22 cellular contexts compared by ENCODE assay signal in genomic region chr3:60954049-60954448, GRCh38.
DNase-seq lines count a peak whose midpoint lies in the region; ATAC-seq, FAIRE-seq and TF ChIP-seq lines count a peak whose summit lies in the region.
"Had no signal": no experiment of that assay in that cellular context is flagged by ENCODE, and none has a peak within 500 bp of the region (broad histone marks: within the 10 kb centered on the region; RNA-seq: fewer than 3 reads in every experiment).

No MANE protein-coding gene starts in this region.

- H3K36me3 Mint-ChIP-seq in stimulated activated naive B cell treated with anti-CD40 and anti-IgM and Interleukin-4, amounts not matched to agents 10 μg/mL and 1 μg/mL and 100 μg/mL, for 72 hours: peaks cover 10 to 12% of the 10 kb centered on the region in 2 donors
- H3K36me3 Mint-ChIP-seq: immature natural killer cell had no signal

- no peaks in the 10 kb centered on the region for H3K9me2 ChIP-seq in GM23248 (ENCODE audit: insufficient read depth)

- peaks cover 20% of the 10 kb centered on the region for H3F3A ChIP-seq in GM23248 (ENCODE audit: insufficient read depth)

- DNase-seq in GM23248 (peak; percentile 80), SK-N-MC (ENCODE audit: low read depth, low spot score) (peak; percentile 45), fibroblast of the aortic adventitia (ENCODE audit: low read depth) (peak; percentile 3), HepG2 (ENCODE audit: low spot score) (no peak), NCI-H510A (lab: John Stamatoyannopoulos, UW) (no peak), AG08396 (ENCODE audit: low spot score) (no peak)
- no peak for DNase-seq in stimulated activated naive B cell treated with anti-CD40 and anti-IgM and Interleukin-4, amounts not matched to agents 10 μg/mL and 1 μg/mL and 100 μg/mL, for 72 hours
- DNase-seq: activated CD4-positive, alpha-beta T cell treated with anti-CD3 and anti-CD28 coated beads for 36 hours; activated CD8-positive, alpha-beta memory T cell treated with anti-CD3 and anti-CD28 coated beads, Interleukin-2, amount 50 U/mL, for 48 hours; activated naive CD4-positive, alpha-beta T cell; aorta; CD8-positive, alpha-beta memory T cell; DND-41; immature natural killer cell; naive thymus-derived CD4-positive, alpha-beta T cell; NCI-H2029 treated with DMSO at 0.1 percent for 48 hours; NCI-H524; OCI-M1; thyroid gland had no signal

- H3K36me3 ChIP-seq in GM23248 (ENCODE audit: low read depth) (no peaks in the 10 kb centered on the region), SK-N-MC (ENCODE audit: insufficient read depth, low read length) (no peaks in the 10 kb centered on the region), HepG2 (replicated peaks in 1 of 2; ENCODE audit: control insufficient read depth in 1 of 2, insufficient read depth in 2 of 2, low read length in 2 of 2) (no peaks in the 10 kb centered on the region)
- H3K36me3 ChIP-seq: thyroid gland had no signal

- in situ Hi-C loops in GM23248 (cut with MboI) (loop anchor here (25.0 kb wide), 1 partner anchor 1367 kb away; no protein-coding TSS in a partner anchor), HepG2 (cut with HindIII; ENCODE audit: extremely low pct_ligation_motif_present, low pct_unique_long_range_greater_than_20kb) (no loop called here)

- no peak for TF ChIP-seq CTCF in fibroblast of the aortic adventitia (IDR thresholded peaks at IDR 0.05; ENCODE audit: insufficient read depth, low read length)
- TF ChIP-seq CTCF in HepG2 (CRISPR knock-in tag; IDR thresholded peaks at IDR 0.05): no peak

- H3K4me3 ChIP-seq in GM23248: no peak overlapping the region
- no peak overlapping the region for H3K4me3 ChIP-seq in SK-N-MC
- no peak overlapping the region for H3K4me3 ChIP-seq in fibroblast of the aortic adventitia (ENCODE audit: low read depth, low read length)
- H3K4me3 ChIP-seq in HepG2 (replicated peaks in 1 of 3; ENCODE audit: insufficient read depth in 1 of 3, low read depth in 2 of 3, low read length in 3 of 3): no peak overlapping the region
- H3K4me3 ChIP-seq: lung, thyroid gland had no signal

- H3K4me1 Mint-ChIP-seq in stimulated activated naive B cell treated with anti-CD40 and anti-IgM and Interleukin-4, amounts not matched to agents 10 μg/mL and 1 μg/mL and 100 μg/mL, for 72 hours: no peaks in the 10 kb centered on the region
- H3K4me1 Mint-ChIP-seq: activated CD4-positive, alpha-beta T cell treated with anti-CD3 and anti-CD28 coated beads for 36 hours; CD8-positive, alpha-beta memory T cell; immature natural killer cell had no signal

- H3K4me3 Mint-ChIP-seq in stimulated activated naive B cell treated with anti-CD40 and anti-IgM and Interleukin-4, amounts not matched to agents 10 μg/mL and 1 μg/mL and 100 μg/mL, for 72 hours: no peak overlapping the region
- H3K4me3 Mint-ChIP-seq: activated CD4-positive, alpha-beta T cell treated with anti-CD3 and anti-CD28 coated beads for 36 hours; CD8-positive, alpha-beta memory T cell; immature natural killer cell; naive thymus-derived CD4-positive, alpha-beta T cell had no signal

- H3K4me1 ChIP-seq in GM23248 (ENCODE audit: insufficient read depth): peaks cover 17% of the 10 kb centered on the region
- no peaks in the 10 kb centered on the region for H3K4me1 ChIP-seq in HepG2 (ENCODE audit: insufficient read depth, low read length)
- H3K4me1 ChIP-seq: thyroid gland had no signal

- BruUV-seq in HepG2 (replicated peaks; lab: Mats Ljungman, UMichigan): no TSS peak

- intact Hi-C loops in HepG2 (cut with micrococcal nuclease; ENCODE audit: unreplicated experiment): no loop called here

- H3K79me2 ChIP-seq in GM23248 (ENCODE audit: insufficient read depth) (no peaks in the 10 kb centered on the region), HepG2 (ENCODE audit: insufficient read depth, low read length) (no peaks in the 10 kb centered on the region)

- no peak for TF ChIP-seq POLR2A in HepG2 (IDR thresholded peaks at IDR 0.05; ENCODE audit: insufficient read depth in 1 of 2, low read depth in 2 of 2, low read length in 2 of 2)

- no peak overlapping the region for H3K27ac Mint-ChIP-seq in stimulated activated naive B cell treated with anti-CD40 and anti-IgM and Interleukin-4, amounts not matched to agents 10 μg/mL and 1 μg/mL and 100 μg/mL, for 72 hours
- H3K27ac Mint-ChIP-seq: activated CD4-positive, alpha-beta T cell treated with anti-CD3 and anti-CD28 coated beads for 36 hours; CD8-positive, alpha-beta memory T cell; immature natural killer cell had no signal

- peaks cover 15 to 18% of the 10 kb centered on the region in 2 donors for H3K9me3 Mint-ChIP-seq in stimulated activated naive B cell treated with anti-CD40 and anti-IgM and Interleukin-4, amounts not matched to agents 10 μg/mL and 1 μg/mL and 100 μg/mL, for 72 hours

- H3K4me2 ChIP-seq in GM23248 (ENCODE audit: unreplicated experiment) (peak overlapping the region; percentile 7), HepG2 (ENCODE audit: low read depth, low read length) (no peak overlapping the region)

- POLR2A ChIA-PET in HepG2 (lab: Yijun Ruan, JAX): no interaction called here

- peak; percentile 29 to 43 for ATAC-seq in stimulated activated naive B cell treated with anti-CD40 and anti-IgM and Interleukin-4, amounts not matched to agents 10 μg/mL and 1 μg/mL and 100 μg/mL, for 72 hours (replicated peaks)
- no peak for ATAC-seq in HepG2
- ATAC-seq: activated CD4-positive, alpha-beta T cell treated with anti-CD3 and anti-CD28 coated beads for 36 hours; HCT116; naive thymus-derived CD4-positive, alpha-beta T cell had no signal

- H3K9ac ChIP-seq in GM23248 (no peak overlapping the region), SK-N-MC (ENCODE audit: insufficient read length) (no peak overlapping the region), HepG2 (ENCODE audit: insufficient read depth, low read depth, low read length) (no peak overlapping the region)

- no peak overlapping the region for H2AFZ ChIP-seq in GM23248
- H2AFZ ChIP-seq in HepG2 (ENCODE audit: low read length): no peak overlapping the region

- WGBS in GM23248 (ENCODE audit: low coverage in 1 of 2, low lambda C conversion rate in 2 of 2, missing lambda C conversion rate in 2 of 2), 2 experiments: 1 to 2% methylated on average over 2 of the region's 2 CpGs
- WGBS in HepG2 (ENCODE audit: low lambda C conversion rate): 40% methylated on average over 2 of the region's 2 CpGs

- CTCF ChIA-PET in HepG2 (lab: Yijun Ruan, JAX; ENCODE audit: low intra/inter-chr PET ratio, low total read pairs): no interaction called here

- TF ChIP-seq EP300 in HepG2 (IDR thresholded peaks at IDR 0.05; ENCODE audit: low read depth in 2 of 2, low read length in 2 of 2) (no peak), HepG2 (CRISPR knock-in tag; IDR thresholded peaks at IDR 0.05; ENCODE audit: borderline replicate concordance) (no peak)

- FAIRE-seq in HepG2 (lab: Jason Lieb, UNC): no peak
- FAIRE-seq: colon had no signal

- no peaks in the 10 kb centered on the region for H3K9me3 ChIP-seq in GM23248 (ENCODE audit: low read depth)
- no peaks in the 10 kb centered on the region for H3K9me3 ChIP-seq in SK-N-MC (ENCODE audit: low read depth, low read length)
- no peaks in the 10 kb centered on the region for H3K9me3 ChIP-seq in HepG2 (ENCODE audit: low read length)
- H3K9me3 ChIP-seq: thyroid gland had no signal

- no peaks in the 10 kb centered on the region for H4K20me1 ChIP-seq in GM23248 (ENCODE audit: insufficient read depth)
- 0 out of 2 replicates have a peak, but pooled peaks cover 2% of the 10 kb centered on the region for H4K20me1 ChIP-seq in HepG2 (ENCODE audit: insufficient read depth, low read length)

- no peak for TF ChIP-seq RAD21 in HepG2 (CRISPR knock-in tag; IDR thresholded peaks at IDR 0.05)

- no peaks in the 10 kb centered on the region for H3K27me3 Mint-ChIP-seq in stimulated activated naive B cell treated with anti-CD40 and anti-IgM and Interleukin-4, amounts not matched to agents 10 μg/mL and 1 μg/mL and 100 μg/mL, for 72 hours
- H3K27me3 Mint-ChIP-seq: activated CD4-positive, alpha-beta T cell treated with anti-CD3 and anti-CD28 coated beads for 36 hours; CD8-positive, alpha-beta memory T cell; naive thymus-derived CD4-positive, alpha-beta T cell had no signal

- H3K27me3 ChIP-seq in GM23248 (replicated peaks; ENCODE audit: insufficient read depth) (no peaks in the 10 kb centered on the region), HepG2 (ENCODE audit: control insufficient read depth in 1 of 2, insufficient read depth in 2 of 2, low read length in 2 of 2) (no peaks in the 10 kb centered on the region)
- H3K27me3 ChIP-seq: thyroid gland had no signal

- peak overlapping the region; percentile 36; the same call in 1 of the 2 replicates for H3K27ac ChIP-seq in GM23248
- H3K27ac ChIP-seq in SK-N-MC: no peak overlapping the region
- H3K27ac ChIP-seq in HepG2 (ENCODE audit: extremely low read length, insufficient read depth, low read length): no peak overlapping the region
- H3K27ac ChIP-seq: thyroid gland had no signal

TF ChIP-seq in HepG2, 621 proteins besides CTCF, POLR2A, EP300 and RAD21 (continues in another document):
- TF ChIP-seq MED1 (CRISPR knock-in tag; IDR thresholded peaks at IDR 0.05) (no peak), DR1 (CRISPR knock-in tag; IDR thresholded peaks at IDR 0.05) (no peak), ZBTB4 (CRISPR knock-in tag; IDR thresholded peaks at IDR 0.05; ENCODE audit: borderline replicate concordance) (no peak), HOXA9 (CRISPR knock-in tag; IDR thresholded peaks at IDR 0.05; ENCODE audit: borderline replicate concordance) (no peak), AGO1 (IDR thresholded peaks at IDR 0.05; ENCODE audit: low read depth, low read length, poor library complexity, severe bottlenecking) (no peak)

Comparison
In these comparisons a context has a peak if more than half of its experiments do, and no peak if none do; other contexts are left out.
1. DNase-seq: peak in GM23248 (single experiment), SK-N-MC (single experiment) and fibroblast of the aortic adventitia (single experiment); none in stimulated activated naive B cell treated with anti-CD40 and anti-IgM and Interleukin-4, amounts not matched to agents 10 μg/mL and 1 μg/mL and 100 μg/mL, for 72 hours (single experiment), HepG2 (single experiment), NCI-H510A (single experiment) and AG08396 (single experiment).